ENCODE assay signal across 22 cellular contexts in the genomic region with DNA sequence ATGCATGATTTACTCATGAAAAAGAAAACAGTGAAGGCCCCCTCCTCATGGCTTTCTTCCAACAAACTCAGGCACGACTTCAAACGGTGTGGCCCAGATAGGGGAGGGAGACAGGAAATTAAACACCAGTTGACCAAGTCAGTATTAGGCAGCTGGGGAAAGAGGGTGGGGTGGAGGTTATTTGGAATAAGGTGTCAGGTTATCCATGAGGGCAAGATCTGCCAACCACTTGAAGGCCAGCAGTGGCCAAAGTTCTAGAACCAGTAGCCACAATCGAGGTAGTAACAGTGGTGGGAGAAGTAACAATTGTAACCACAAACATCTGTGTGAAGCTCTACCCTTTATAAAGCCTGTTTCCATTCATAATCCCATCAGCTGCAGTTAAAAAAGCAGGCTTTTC.
DNase-seq lines count a peak whose midpoint lies in the region; FAIRE-seq and TF ChIP-seq lines count a peak whose summit lies in the region.
"Had no signal": no experiment of that assay in that cellular context is flagged by ENCODE, and none has a peak within 500 bp of the region (broad histone marks: within the 10 kb centered on the region; RNA-seq: fewer than 3 reads in every experiment).

No MANE protein-coding gene starts in this region.

- peak overlapping the region; percentile 10 for H3K4me2 ChIP-seq in hepatocyte
- peak overlapping the region; percentile 75 for H3K4me2 ChIP-seq in osteoblast (ENCODE audit: insufficient read depth, low read length)

- no peak for TF ChIP-seq EP300 in transverse colon (IDR thresholded peaks at IDR 0.05; ENCODE audit: low read depth)

- intact Hi-C loops in transverse colon (cut with DNase I; ENCODE audit: low total_unique reads) = no loop called here

- H3K36me3 ChIP-seq in SJCRH30 (no peaks in the 10 kb centered on the region), hepatocyte (replicated peaks; ENCODE audit: insufficient read depth, low read depth) (no peaks in the 10 kb centered on the region), osteoblast (ENCODE audit: insufficient read depth, low read length) (no peaks in the 10 kb centered on the region), transverse colon (no peaks in the 10 kb centered on the region)
- H3K36me3 ChIP-seq: HAP-1, suprapubic skin had no signal

- no peak for TF ChIP-seq CTCF in hepatocyte (IDR thresholded peaks at IDR 0.05; ENCODE audit: poor library complexity)
- no peak for TF ChIP-seq CTCF in osteoblast (IDR thresholded peaks at IDR 0.05; ENCODE audit: extremely low read depth, low read depth, low read length)
- no peak for TF ChIP-seq CTCF in transverse colon (IDR thresholded peaks at IDR 0.05)

- H4K20me1 ChIP-seq in hepatocyte (ENCODE audit: insufficient read depth, poor library complexity, severe bottlenecking) = no peaks in the 10 kb centered on the region
- H4K20me1 ChIP-seq in osteoblast (ENCODE audit: insufficient read depth, low read length) = no peaks in the 10 kb centered on the region

- H3K4me3 ChIP-seq in SJCRH30 (no peak overlapping the region), hepatocyte (no peak overlapping the region), osteoblast (ENCODE audit: insufficient read depth, low read length) (no peak overlapping the region), transverse colon (no peak overlapping the region)
- H3K4me3 ChIP-seq: HAP-1, suprapubic skin had no signal

- in situ Hi-C loops in transverse colon (cut with MboI; ENCODE audit: low pct_ligation_motif_present in 1 of 4, low pct_unique_long_range_greater_than_20kb in 1 of 4, low sequenced_read_pairs in 3 of 4) = no loop called here

- H3K9me2 ChIP-seq in hepatocyte (replicated peaks; ENCODE audit: insufficient read depth) = no peaks in the 10 kb centered on the region

- DNase-seq in LHCN-M2 (ENCODE audit: low read depth) (peak; percentile 68), SJCRH30 (peak; percentile 28 to 62), hepatocyte (ENCODE audit: low spot score) (no peak), osteoblast (ENCODE audit: insufficient read length, low spot score, missing footprints) (no peak), GM19239 (ENCODE audit: insufficient read length, low spot score) (no peak), transverse colon (no peak)
- DNase-seq in NK-92 treated with Interleukin-12 subunit alpha and Interleukin-12 subunit beta, amount 100 ng/mL, for 24 hours (lab: John Stamatoyannopoulos, UW) = no peak
- no peak for DNase-seq in activated CD4-positive, CD25-positive, alpha-beta regulatory T cell (lab: John Stamatoyannopoulos, UW)
- DNase-seq: activated CD4-positive, alpha-beta T cell treated with anti-CD3 and anti-CD28 coated beads, Interleukin-2, amount 10 ng/mL, durations not matched to agents 24 days and 14 days; activated CD8-positive, alpha-beta memory T cell treated with anti-CD3 and anti-CD28 coated beads, Interleukin-2, amount 10 ng/mL, durations not matched to agents 7 days and 5 days; activated naive CD8-positive, alpha-beta T cell treated with anti-CD3 and anti-CD28 coated beads for 36 hours; CD4-positive, CD25-positive, alpha-beta regulatory T cell; effector CD8-positive, alpha-beta T cell; naive thymus-derived CD8-positive, alpha-beta T cell; NCI-H2171 treated with DMSO at 0.1 percent for 48 hours; posterior cingulate gyrus; SHP77 treated with DMSO at 0.1 percent for 48 hours; stimulated activated CD4-positive, alpha-beta T cell treated with anti-CD3 and anti-CD28 coated beads, Interleukin-1b, Interleukin-23, amount 100 ng/mL, for 48 hours; T-helper 1 cell had no signal

- H3K79me2 ChIP-seq in hepatocyte = no peaks in the 10 kb centered on the region
- no peaks in the 10 kb centered on the region for H3K79me2 ChIP-seq in osteoblast (ENCODE audit: insufficient read depth, low read length)

- 84% methylated on average over 3 of the region's 3 CpGs for WGBS in hepatocyte (ENCODE audit: low lambda C conversion rate, missing lambda C conversion rate)
- 35 to 51% methylated on average over 3 of the region's 3 CpGs for WGBS in transverse colon (ENCODE audit: low coverage in 1 of 2), 2 donors

- H3K9me3 ChIP-seq in SJCRH30 (replicated peaks) = no peaks in the 10 kb centered on the region
- H3K9me3 ChIP-seq in hepatocyte (ENCODE audit: low read depth) = no peaks in the 10 kb centered on the region
- H3K9me3 ChIP-seq in osteoblast (ENCODE audit: low read depth, low read length) = peaks cover 6% of the 10 kb centered on the region
- no peaks in the 10 kb centered on the region for H3K9me3 ChIP-seq in transverse colon
- H3K9me3 ChIP-seq: HAP-1, suprapubic skin had no signal

- peak overlapping the region; percentile 56 for H3K27ac ChIP-seq in SJCRH30
- peak overlapping the region; percentile 47 for H3K27ac ChIP-seq in hepatocyte
- H3K27ac ChIP-seq in osteoblast (ENCODE audit: low read depth, low read length) = no peak overlapping the region
- H3K27ac ChIP-seq in transverse colon = no peak overlapping the region
- H3K27ac ChIP-seq: suprapubic skin had no signal

- H3K27me3 ChIP-seq in SJCRH30 (no peaks in the 10 kb centered on the region), hepatocyte (no peaks in the 10 kb centered on the region), osteoblast (ENCODE audit: insufficient read depth, low read length) (peaks cover 42% of the 10 kb centered on the region), transverse colon (peaks cover 11% of the 10 kb centered on the region)

- H3K4me1 ChIP-seq in SJCRH30 (peaks cover 28% of the 10 kb centered on the region), hepatocyte (ENCODE audit: insufficient read depth) (peaks cover 3% of the 10 kb centered on the region), osteoblast (ENCODE audit: insufficient read depth, low read length) (peaks cover 17% of the 10 kb centered on the region), transverse colon (no peaks in the 10 kb centered on the region)
- H3K4me1 ChIP-seq: HAP-1 had no signal

- H2AFZ ChIP-seq in hepatocyte = no peak overlapping the region
- H2AFZ ChIP-seq in osteoblast (ENCODE audit: low read length) = no peak overlapping the region

- FAIRE-seq in GM19239 (lab: Jason Lieb, UNC) = no peak
- FAIRE-seq: frontal cortex had no signal

- TF ChIP-seq POLR2A in transverse colon (IDR thresholded peaks at IDR 0.05) = no peak

Comparison
In these comparisons a context has a peak if more than half of its experiments do, and no peak if none do; other contexts are left out.
1. DNase-seq: peak in LHCN-M2 (single experiment) and SJCRH30 (2 of 2); none in hepatocyte (single experiment), osteoblast (single experiment), NK-92 treated with Interleukin-12 subunit alpha and Interleukin-12 subunit beta, amount 100 ng/mL, for 24 hours (single experiment), activated CD4-positive, CD25-positive, alpha-beta regulatory T cell (0 of 4), GM19239 (single experiment) and transverse colon (single experiment).
2. H3K27ac ChIP-seq: peak in SJCRH30 (single experiment) and hepatocyte (single experiment); none in osteoblast (single experiment) and transverse colon (0 of 4).